9 cellular contexts compared by ENCODE assay signal in the genomic region with DNA sequence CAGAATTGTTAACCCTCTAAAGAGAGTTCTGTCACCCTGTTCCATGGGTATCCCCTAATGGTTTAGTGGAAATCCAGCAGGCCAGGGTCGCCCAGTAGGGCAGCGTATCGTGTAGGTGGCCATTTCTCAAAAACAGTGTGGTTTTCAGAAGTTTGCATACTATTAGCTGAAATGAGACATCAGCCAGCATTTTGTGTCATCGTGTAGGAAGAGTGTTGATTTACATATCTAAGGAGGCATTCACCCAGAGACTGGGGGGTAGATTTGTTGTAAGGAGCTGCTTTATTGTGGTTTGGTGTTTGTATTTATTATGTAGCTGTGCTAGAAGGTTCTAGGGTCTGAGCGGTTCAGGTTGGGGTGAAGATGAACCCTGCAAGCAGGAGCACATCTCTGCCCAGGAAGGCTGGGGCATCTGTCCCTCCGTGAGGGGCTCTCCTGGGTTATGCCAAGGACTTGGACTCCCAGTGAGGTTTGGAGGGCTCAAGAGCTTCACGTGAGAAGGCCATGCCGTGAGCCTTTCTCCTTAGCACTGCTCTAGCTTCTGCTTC.
DNase-seq lines count a peak whose midpoint lies in the region; ATAC-seq and TF ChIP-seq lines count a peak whose summit lies in the region.
"Had no signal": no experiment of that assay in that cellular context is flagged by ENCODE, and none has a peak within 500 bp of the region (broad histone marks: within the 10 kb centered on the region; RNA-seq: fewer than 3 reads in every experiment).

No MANE protein-coding gene starts in this region.

- H3K27ac Mint-ChIP-seq in activated T-helper 2 cell treated with anti-CD3 and anti-CD28 coated beads, Interferon-gamma antibody, Interleukin-2, Interleukin-4, amounts not matched to agents 10 μg/mL and 5 μg/mL and 100 μg/mL, durations not matched to agents 14 hours and 24 hours and 36 hours, result peak overlapping the region; percentile 85

- DNase-seq in GM06990 (ENCODE audit: extremely low read depth, insufficient read length) (peak; percentile 21), GM03348 (ENCODE audit: low spot score) (no peak), C1 segment of cervical spinal cord (lab: John Stamatoyannopoulos, UW) (no peak), NCI-H345 treated with DMSO at 0.1 percent for 48 hours (lab: John Stamatoyannopoulos, UW; ENCODE audit: unreplicated experiment) (no peak), NCI-H526 (lab: John Stamatoyannopoulos, UW) (no peak)
- DNase-seq in activated T-helper 2 cell treated with anti-CD3 and anti-CD28 coated beads, Interferon-gamma antibody, Interleukin-2, Interleukin-4, amounts not matched to agents 10 μg/mL and 5 μg/mL and 100 μg/mL, durations not matched to agents 14 hours and 24 hours and 36 hours (ENCODE audit: low spot score), result no peak
- DNase-seq: NCI-H2081 had no signal

- H3K4me1 Mint-ChIP-seq in activated T-helper 2 cell treated with anti-CD3 and anti-CD28 coated beads, Interferon-gamma antibody, Interleukin-2, Interleukin-4, amounts not matched to agents 10 μg/mL and 5 μg/mL and 100 μg/mL, durations not matched to agents 14 hours and 24 hours and 36 hours (ENCODE audit: low read depth), result peaks cover 19% of the 10 kb centered on the region

- H3K9me3 Mint-ChIP-seq in activated T-helper 2 cell treated with anti-CD3 and anti-CD28 coated beads, Interferon-gamma antibody, Interleukin-2, Interleukin-4, amounts not matched to agents 10 μg/mL and 5 μg/mL and 100 μg/mL, durations not matched to agents 14 hours and 24 hours and 36 hours, result no peaks in the 10 kb centered on the region

- no peak overlapping the region for H3K4me3 Mint-ChIP-seq in activated T-helper 2 cell treated with anti-CD3 and anti-CD28 coated beads, Interferon-gamma antibody, Interleukin-2, Interleukin-4, amounts not matched to agents 10 μg/mL and 5 μg/mL and 100 μg/mL, durations not matched to agents 14 hours and 24 hours and 36 hours (ENCODE audit: low read depth)

- no peaks in the 10 kb centered on the region for H3K27me3 Mint-ChIP-seq in activated T-helper 2 cell treated with anti-CD3 and anti-CD28 coated beads, Interferon-gamma antibody, Interleukin-2, Interleukin-4, amounts not matched to agents 10 μg/mL and 5 μg/mL and 100 μg/mL, durations not matched to agents 14 hours and 24 hours and 36 hours (ENCODE audit: low read depth)

- peaks cover 8% of the 10 kb centered on the region for H3K36me3 ChIP-seq in GM06990 (ENCODE audit: control insufficient read depth, insufficient read depth, low read length)

- H3K36me3 Mint-ChIP-seq in activated T-helper 2 cell treated with anti-CD3 and anti-CD28 coated beads, Interferon-gamma antibody, Interleukin-2, Interleukin-4, amounts not matched to agents 10 μg/mL and 5 μg/mL and 100 μg/mL, durations not matched to agents 14 hours and 24 hours and 36 hours (ENCODE audit: low read depth), result peaks cover 61% of the 10 kb centered on the region

- TF ChIP-seq CTCF in GM06990 (IDR thresholded peaks at IDR 0.05; ENCODE audit: insufficient read depth, low read length, poor library complexity, severe bottlenecking), result no peak

- no peaks in the 10 kb centered on the region for H3K27me3 ChIP-seq in GM06990 (replicated peaks; ENCODE audit: control insufficient read depth, insufficient read depth, low read length)

- ATAC-seq in GM18907 (IDR thresholded peaks at IDR 0.05; ENCODE audit: unreplicated experiment) (peak; percentile 69), HG02798 (IDR thresholded peaks at IDR 0.05; ENCODE audit: poor library complexity, unreplicated experiment) (peak; percentile 83)

- intact Hi-C loops in activated T-helper 2 cell treated with anti-CD3 and anti-CD28 coated beads, Interferon-gamma antibody, Interleukin-2, Interleukin-4, amounts not matched to agents 10 μg/mL and 5 μg/mL and 100 μg/mL, durations not matched to agents 14 hours and 24 hours and 36 hours (cut with micrococcal nuclease), result loop anchor here (1.0 kb wide), 2 partner anchors 11 to 42 kb away; no protein-coding TSS in a partner anchor

- H3K4me3 ChIP-seq in GM06990 (replicated peaks; ENCODE audit: low read depth, low read length), result no peak overlapping the region
